In the genomic region with DNA sequence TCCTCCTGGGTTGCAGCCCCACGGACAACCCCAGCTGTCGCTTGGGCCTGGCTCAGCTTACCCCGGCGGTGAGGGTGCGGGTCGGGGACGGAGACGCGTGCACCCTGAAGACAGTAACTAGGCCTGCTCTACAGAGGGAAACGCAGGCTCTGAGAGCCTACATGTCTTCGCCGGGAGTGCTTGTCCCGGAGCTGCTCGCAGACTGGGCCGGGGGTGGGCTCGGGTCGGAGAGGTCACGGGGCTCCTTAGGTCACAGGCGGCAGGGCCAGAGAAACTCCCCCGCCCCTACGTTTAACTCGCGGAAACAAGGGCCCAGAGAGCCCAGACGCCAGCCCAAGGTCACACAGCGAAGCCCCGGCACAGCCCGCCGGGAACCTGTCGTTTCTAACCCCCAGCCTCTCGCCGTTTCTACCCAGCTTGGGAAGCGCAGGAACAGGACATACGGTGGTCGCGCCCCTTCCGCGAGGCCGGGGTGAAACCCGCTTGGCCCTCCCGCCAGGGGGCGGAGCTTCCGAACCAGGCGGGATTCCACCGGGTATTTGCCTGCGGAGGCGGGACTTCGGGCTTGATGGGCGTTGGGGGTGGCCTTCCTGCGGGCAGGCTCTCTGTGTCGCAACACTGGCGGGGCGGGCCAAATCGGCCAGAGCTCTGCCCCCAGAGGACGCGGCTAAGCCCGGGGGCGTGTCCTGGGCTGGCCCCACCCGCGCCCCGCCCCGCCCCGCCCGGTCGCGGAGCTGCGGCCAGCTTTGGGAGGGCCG, we compare ENCODE assay signal across 1 cellular context.
TF ChIP-seq lines count a peak whose summit lies in the region.

A gene with protein sequence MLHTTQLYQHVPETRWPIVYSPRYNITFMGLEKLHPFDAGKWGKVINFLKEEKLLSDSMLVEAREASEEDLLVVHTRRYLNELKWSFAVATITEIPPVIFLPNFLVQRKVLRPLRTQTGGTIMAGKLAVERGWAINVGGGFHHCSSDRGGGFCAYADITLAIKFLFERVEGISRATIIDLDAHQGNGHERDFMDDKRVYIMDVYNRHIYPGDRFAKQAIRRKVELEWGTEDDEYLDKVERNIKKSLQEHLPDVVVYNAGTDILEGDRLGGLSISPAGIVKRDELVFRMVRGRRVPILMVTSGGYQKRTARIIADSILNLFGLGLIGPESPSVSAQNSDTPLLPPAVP (plus strand): TSS at position 725 of the 758 bp plus-strand sequence. CDS start 42 bp downstream, outside the sequence.

TF ChIP-seq in K562, 482 proteins besides CTCF, POLR2A, EP300 and RAD21 (continued from another document and continues in another):
- TF ChIP-seq, protein P1, sequence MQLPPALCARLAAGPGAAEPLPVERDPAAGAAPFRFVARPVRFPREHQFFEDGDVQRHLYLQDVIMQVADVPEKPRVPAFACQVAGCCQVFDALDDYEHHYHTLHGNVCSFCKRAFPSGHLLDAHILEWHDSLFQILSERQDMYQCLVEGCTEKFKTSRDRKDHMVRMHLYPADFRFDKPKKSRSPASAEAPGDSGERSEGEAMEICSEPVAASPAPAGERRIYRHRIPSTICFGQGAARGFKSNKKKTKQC (CRISPR knock-in tag; IDR thresholded peaks at IDR 0.05): 0 out of 2 replicates have a peak, but pooled peaks have one; percentile 43
- TF ChIP-seq CC2D1A (IDR thresholded peaks at IDR 0.05) (peak; percentile 42; the same call in 1 of the 2 replicates), POLR3G (IDR thresholded peaks at IDR 0.05; ENCODE audit: extremely low read depth, insufficient read length, insufficient replicate concordance) (no peak), ZNF695 (CRISPR knock-in tag; IDR thresholded peaks at IDR 0.05) (no peak), ZFP36 (IDR thresholded peaks at IDR 0.05; ENCODE audit: low read depth, low read length, partially characterized antibody) (peak; percentile 96), ZNF717 (CRISPR knock-in tag; IDR thresholded peaks at IDR 0.05) (no peak), POU5F1 (IDR thresholded peaks at IDR 0.05; ENCODE audit: borderline replicate concordance, low read depth, low read length, partially characterized antibody) (no peak), HDAC8 (tag; IDR thresholded peaks at IDR 0.05) (0 out of 2 replicates have a peak, but pooled peaks have one; percentile 43), ZNF253 (CRISPR knock-in tag; conservative IDR thresholded peaks at IDR 0.05) (no peak; the same call in 1 of the 2 replicates), SIN3A (IDR thresholded peaks at IDR 0.05; ENCODE audit: borderline replicate concordance in 2 of 2, control insufficient read depth in 1 of 2, low read depth in 2 of 2, low read length in 2 of 2) (0 out of 4 replicates have a peak, but pooled peaks of 1 of the 2 experiments have one; percentile 26), ZC3H11A (IDR thresholded peaks at IDR 0.05; ENCODE audit: low read depth, low read length) (no peak), ESRRB (CRISPR knock-in tag; IDR thresholded peaks at IDR 0.05; ENCODE audit: borderline replicate concordance) (no peak), DDX20 (tag; IDR thresholded peaks at IDR 0.05; ENCODE audit: low read depth) (no peak), ZNF785 (CRISPR knock-in tag; IDR thresholded peaks at IDR 0.05) (no peak), ZNF347 (CRISPR knock-in tag; IDR thresholded peaks at IDR 0.05; ENCODE audit: low read depth) (no peak), FOXM1 (IDR thresholded peaks at IDR 0.05; ENCODE audit: low read depth) (no peak), FOXM1 (CRISPR knock-in tag; IDR thresholded peaks at IDR 0.05; ENCODE audit: low read depth) (no peak; the same call in 1 of the 2 replicates), CBFB (CRISPR knock-in tag; IDR thresholded peaks at IDR 0.05) (no peak), ZNF766 (CRISPR knock-in tag; conservative IDR thresholded peaks at IDR 0.05) (no peak), SLC30A9 (CRISPR knock-in tag; IDR thresholded peaks at IDR 0.05) (no peak), BACH1 (tag; IDR thresholded peaks at IDR 0.05) (no peak), ARID2 (IDR thresholded peaks at IDR 0.05) (no peak; the same call in 1 of the 2 replicates), BRD9 (IDR thresholded peaks at IDR 0.05; ENCODE audit: low read depth, partially characterized antibody) (peak; percentile 91), PCBP1 (IDR thresholded peaks at IDR 0.05; ENCODE audit: low read depth, low read length, poor library complexity, severe bottlenecking) (peak; percentile 51), BRCA1 (IDR thresholded peaks at IDR 0.05) (no peak), BRCA1 (CRISPR knock-in tag; IDR thresholded peaks at IDR 0.05) (no peak), PHB (CRISPR knock-in tag; IDR thresholded peaks at IDR 0.05) (peak; percentile 6; the same call in 1 of the 2 replicates), JUN (IDR thresholded peaks at IDR 0.05; ENCODE audit: borderline replicate concordance, low read depth, low read length) (no peak), JUN (CRISPR knock-in tag; IDR thresholded peaks at IDR 0.05; ENCODE audit: borderline replicate concordance) (no peak), CBX2 (IDR thresholded peaks at IDR 0.05; ENCODE audit: insufficient read depth, low read length, poor library complexity, severe bottlenecking) (no peak), ZFP1 (CRISPR knock-in tag; IDR thresholded peaks at IDR 0.05) (no peak), NR4A1 (CRISPR knock-in tag; IDR thresholded peaks at IDR 0.05) (no peak), NR4A1 (tag; IDR thresholded peaks at IDR 0.05) (no peak; the same call in 1 of the 2 replicates), SP2 (IDR thresholded peaks at IDR 0.05; ENCODE audit: extremely low read depth, low read depth, low read length, poor library complexity, severe bottlenecking) (peak; percentile 56), STAT5B (CRISPR knock-in tag; IDR thresholded peaks at IDR 0.05) (no peak), ZBED1 (IDR thresholded peaks at IDR 0.05) (no peak)
- TF ChIP-seq, protein P2, sequence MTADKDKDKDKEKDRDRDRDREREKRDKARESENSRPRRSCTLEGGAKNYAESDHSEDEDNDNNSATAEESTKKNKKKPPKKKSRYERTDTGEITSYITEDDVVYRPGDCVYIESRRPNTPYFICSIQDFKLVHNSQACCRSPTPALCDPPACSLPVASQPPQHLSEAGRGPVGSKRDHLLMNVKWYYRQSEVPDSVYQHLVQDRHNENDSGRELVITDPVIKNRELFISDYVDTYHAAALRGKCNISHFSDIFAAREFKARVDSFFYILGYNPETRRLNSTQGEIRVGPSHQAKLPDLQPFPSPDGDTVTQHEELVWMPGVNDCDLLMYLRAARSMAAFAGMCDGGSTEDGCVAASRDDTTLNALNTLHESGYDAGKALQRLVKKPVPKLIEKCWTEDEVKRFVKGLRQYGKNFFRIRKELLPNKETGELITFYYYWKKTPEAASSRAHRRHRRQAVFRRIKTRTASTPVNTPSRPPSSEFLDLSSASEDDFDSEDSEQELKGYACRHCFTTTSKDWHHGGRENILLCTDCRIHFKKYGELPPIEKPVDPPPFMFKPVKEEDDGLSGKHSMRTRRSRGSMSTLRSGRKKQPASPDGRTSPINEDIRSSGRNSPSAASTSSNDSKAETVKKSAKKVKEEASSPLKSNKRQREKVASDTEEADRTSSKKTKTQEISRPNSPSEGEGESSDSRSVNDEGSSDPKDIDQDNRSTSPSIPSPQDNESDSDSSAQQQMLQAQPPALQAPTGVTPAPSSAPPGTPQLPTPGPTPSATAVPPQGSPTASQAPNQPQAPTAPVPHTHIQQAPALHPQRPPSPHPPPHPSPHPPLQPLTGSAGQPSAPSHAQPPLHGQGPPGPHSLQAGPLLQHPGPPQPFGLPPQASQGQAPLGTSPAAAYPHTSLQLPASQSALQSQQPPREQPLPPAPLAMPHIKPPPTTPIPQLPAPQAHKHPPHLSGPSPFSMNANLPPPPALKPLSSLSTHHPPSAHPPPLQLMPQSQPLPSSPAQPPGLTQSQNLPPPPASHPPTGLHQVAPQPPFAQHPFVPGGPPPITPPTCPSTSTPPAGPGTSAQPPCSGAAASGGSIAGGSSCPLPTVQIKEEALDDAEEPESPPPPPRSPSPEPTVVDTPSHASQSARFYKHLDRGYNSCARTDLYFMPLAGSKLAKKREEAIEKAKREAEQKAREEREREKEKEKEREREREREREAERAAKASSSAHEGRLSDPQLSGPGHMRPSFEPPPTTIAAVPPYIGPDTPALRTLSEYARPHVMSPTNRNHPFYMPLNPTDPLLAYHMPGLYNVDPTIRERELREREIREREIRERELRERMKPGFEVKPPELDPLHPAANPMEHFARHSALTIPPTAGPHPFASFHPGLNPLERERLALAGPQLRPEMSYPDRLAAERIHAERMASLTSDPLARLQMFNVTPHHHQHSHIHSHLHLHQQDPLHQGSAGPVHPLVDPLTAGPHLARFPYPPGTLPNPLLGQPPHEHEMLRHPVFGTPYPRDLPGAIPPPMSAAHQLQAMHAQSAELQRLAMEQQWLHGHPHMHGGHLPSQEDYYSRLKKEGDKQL (CRISPR knock-in tag; IDR thresholded peaks at IDR 0.05; ENCODE audit: borderline replicate concordance): no peak
- TF ChIP-seq, protein P3, sequence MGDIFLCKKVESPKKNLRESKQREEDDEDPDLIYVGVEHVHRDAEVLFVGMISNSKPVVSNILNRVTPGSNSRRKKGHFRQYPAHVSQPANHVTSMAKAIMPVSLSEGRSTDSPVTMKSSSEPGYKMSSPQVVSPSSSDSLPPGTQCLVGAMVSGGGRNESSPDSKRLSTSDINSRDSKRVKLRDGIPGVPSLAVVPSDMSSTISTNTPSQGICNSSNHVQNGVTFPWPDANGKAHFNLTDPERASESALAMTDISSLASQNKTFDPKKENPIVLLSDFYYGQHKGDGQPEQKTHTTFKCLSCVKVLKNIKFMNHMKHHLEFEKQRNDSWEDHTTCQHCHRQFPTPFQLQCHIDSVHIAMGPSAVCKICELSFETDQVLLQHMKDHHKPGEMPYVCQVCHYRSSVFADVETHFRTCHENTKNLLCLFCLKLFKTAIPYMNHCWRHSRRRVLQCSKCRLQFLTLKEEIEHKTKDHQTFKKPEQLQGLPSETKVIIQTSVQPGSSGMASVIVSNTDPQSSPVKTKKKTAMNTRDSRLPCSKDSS (IDR thresholded peaks at IDR 0.05; ENCODE audit: low read depth, partially characterized antibody): no peak
- TF ChIP-seq, protein P4, sequence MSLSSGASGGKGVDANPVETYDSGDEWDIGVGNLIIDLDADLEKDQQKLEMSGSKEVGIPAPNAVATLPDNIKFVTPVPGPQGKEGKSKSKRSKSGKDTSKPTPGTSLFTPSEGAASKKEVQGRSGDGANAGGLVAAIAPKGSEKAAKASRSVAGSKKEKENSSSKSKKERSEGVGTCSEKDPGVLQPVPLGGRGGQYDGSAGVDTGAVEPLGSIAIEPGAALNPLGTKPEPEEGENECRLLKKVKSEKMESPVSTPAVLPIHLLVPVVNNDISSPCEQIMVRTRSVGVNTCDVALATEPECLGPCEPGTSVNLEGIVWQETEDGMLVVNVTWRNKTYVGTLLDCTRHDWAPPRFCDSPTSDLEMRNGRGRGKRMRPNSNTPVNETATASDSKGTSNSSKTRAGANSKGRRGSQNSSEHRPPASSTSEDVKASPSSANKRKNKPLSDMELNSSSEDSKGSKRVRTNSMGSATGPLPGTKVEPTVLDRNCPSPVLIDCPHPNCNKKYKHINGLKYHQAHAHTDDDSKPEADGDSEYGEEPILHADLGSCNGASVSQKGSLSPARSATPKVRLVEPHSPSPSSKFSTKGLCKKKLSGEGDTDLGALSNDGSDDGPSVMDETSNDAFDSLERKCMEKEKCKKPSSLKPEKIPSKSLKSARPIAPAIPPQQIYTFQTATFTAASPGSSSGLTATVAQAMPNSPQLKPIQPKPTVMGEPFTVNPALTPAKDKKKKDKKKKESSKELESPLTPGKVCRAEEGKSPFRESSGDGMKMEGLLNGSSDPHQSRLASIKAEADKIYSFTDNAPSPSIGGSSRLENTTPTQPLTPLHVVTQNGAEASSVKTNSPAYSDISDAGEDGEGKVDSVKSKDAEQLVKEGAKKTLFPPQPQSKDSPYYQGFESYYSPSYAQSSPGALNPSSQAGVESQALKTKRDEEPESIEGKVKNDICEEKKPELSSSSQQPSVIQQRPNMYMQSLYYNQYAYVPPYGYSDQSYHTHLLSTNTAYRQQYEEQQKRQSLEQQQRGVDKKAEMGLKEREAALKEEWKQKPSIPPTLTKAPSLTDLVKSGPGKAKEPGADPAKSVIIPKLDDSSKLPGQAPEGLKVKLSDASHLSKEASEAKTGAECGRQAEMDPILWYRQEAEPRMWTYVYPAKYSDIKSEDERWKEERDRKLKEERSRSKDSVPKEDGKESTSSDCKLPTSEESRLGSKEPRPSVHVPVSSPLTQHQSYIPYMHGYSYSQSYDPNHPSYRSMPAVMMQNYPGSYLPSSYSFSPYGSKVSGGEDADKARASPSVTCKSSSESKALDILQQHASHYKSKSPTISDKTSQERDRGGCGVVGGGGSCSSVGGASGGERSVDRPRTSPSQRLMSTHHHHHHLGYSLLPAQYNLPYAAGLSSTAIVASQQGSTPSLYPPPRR (CRISPR knock-in tag; IDR thresholded peaks at IDR 0.05; ENCODE audit: borderline replicate concordance): no peak; the same call in 1 of the 2 replicates
- TF ChIP-seq, protein P5, sequence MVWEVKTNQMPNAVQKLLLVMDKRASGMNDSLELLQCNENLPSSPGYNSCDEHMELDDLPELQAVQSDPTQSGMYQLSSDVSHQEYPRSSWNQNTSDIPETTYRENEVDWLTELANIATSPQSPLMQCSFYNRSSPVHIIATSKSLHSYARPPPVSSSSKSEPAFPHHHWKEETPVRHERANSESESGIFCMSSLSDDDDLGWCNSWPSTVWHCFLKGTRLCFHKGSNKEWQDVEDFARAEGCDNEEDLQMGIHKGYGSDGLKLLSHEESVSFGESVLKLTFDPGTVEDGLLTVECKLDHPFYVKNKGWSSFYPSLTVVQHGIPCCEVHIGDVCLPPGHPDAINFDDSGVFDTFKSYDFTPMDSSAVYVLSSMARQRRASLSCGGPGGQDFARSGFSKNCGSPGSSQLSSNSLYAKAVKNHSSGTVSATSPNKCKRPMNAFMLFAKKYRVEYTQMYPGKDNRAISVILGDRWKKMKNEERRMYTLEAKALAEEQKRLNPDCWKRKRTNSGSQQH (CRISPR knock-in tag; IDR thresholded peaks at IDR 0.05): no peak
- TF ChIP-seq, protein P6, sequence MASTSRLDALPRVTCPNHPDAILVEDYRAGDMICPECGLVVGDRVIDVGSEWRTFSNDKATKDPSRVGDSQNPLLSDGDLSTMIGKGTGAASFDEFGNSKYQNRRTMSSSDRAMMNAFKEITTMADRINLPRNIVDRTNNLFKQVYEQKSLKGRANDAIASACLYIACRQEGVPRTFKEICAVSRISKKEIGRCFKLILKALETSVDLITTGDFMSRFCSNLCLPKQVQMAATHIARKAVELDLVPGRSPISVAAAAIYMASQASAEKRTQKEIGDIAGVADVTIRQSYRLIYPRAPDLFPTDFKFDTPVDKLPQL (IDR thresholded peaks at IDR 0.05; ENCODE audit: extremely low read depth, insufficient read length): no peak
- TF ChIP-seq, protein P7, sequence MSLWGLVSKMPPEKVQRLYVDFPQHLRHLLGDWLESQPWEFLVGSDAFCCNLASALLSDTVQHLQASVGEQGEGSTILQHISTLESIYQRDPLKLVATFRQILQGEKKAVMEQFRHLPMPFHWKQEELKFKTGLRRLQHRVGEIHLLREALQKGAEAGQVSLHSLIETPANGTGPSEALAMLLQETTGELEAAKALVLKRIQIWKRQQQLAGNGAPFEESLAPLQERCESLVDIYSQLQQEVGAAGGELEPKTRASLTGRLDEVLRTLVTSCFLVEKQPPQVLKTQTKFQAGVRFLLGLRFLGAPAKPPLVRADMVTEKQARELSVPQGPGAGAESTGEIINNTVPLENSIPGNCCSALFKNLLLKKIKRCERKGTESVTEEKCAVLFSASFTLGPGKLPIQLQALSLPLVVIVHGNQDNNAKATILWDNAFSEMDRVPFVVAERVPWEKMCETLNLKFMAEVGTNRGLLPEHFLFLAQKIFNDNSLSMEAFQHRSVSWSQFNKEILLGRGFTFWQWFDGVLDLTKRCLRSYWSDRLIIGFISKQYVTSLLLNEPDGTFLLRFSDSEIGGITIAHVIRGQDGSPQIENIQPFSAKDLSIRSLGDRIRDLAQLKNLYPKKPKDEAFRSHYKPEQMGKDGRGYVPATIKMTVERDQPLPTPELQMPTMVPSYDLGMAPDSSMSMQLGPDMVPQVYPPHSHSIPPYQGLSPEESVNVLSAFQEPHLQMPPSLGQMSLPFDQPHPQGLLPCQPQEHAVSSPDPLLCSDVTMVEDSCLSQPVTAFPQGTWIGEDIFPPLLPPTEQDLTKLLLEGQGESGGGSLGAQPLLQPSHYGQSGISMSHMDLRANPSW (CRISPR knock-in tag; IDR thresholded peaks at IDR 0.05): peak; percentile 43; the same call in 1 of the 2 replicates
